In genomic region chr15:39784638-39785037, GRCh38 we compare ENCODE assay signal across 15 cellular contexts. TPM values are rescaled to one million over a fixed set of nuclear protein-coding genes. Genes with fewer than 3 reads are reported as not detected.
DNase-seq lines count a peak whose midpoint lies in the region; ATAC-seq and TF ChIP-seq lines count a peak whose summit lies in the region.
"Had no signal": no experiment of that assay in that cellular context is flagged by ENCODE, and none has a peak within 500 bp of the region (broad histone marks: within the 10 kb centered on the region; RNA-seq: fewer than 3 reads in every experiment).

No MANE protein-coding gene starts in this region.

- TF ChIP-seq CTCF in LNCaP clone FGC (IDR thresholded peaks at IDR 0.05; ENCODE audit: control insufficient read depth, extremely low read depth, insufficient read depth) (no peak), osteocyte (IDR thresholded peaks at IDR 0.05) (no peak), dorsolateral prefrontal cortex (IDR thresholded peaks at IDR 0.05 in 54 of 56, conservative IDR thresholded peaks at IDR 0.05 in 2 of 56; ENCODE audit: low read depth in 1 of 56, partially characterized antibody in 56 of 56) (no peak)

- CTCF ChIA-PET in activated CD8-positive, alpha-beta memory T cell treated with anti-CD3 and anti-CD28 coated beads, Interleukin-2, amount 10 ng/mL, durations not matched to agents 7 days and 5 days (lab: Charles Lee): interaction anchor here (1.1 to 1.7 kb wide), 4 partner anchors 73 to 490 kb away, joined by 3 to 4 read pairs (median 4); partner anchors contain the start of gene EIF2AK4

- H3K9me3 Mint-ChIP-seq in activated CD8-positive, alpha-beta memory T cell treated with anti-CD3 and anti-CD28 coated beads, Interleukin-2, amount 10 ng/mL, durations not matched to agents 7 days and 5 days (ENCODE audit: low read depth): no peaks in the 10 kb centered on the region
- no peaks in the 10 kb centered on the region for H3K9me3 Mint-ChIP-seq in osteocyte (ENCODE audit: unreplicated experiment)

- peak overlapping the region; percentile 46 for H3K4me3 Mint-ChIP-seq in activated CD8-positive, alpha-beta memory T cell treated with anti-CD3 and anti-CD28 coated beads, Interleukin-2, amount 10 ng/mL, durations not matched to agents 7 days and 5 days
- H3K4me3 Mint-ChIP-seq in osteocyte (ENCODE audit: unreplicated experiment): peak overlapping the region; percentile 16

- H3K27ac ChIP-seq in dorsolateral prefrontal cortex: peak overlapping the region in 6 of 59 donors; percentile 9 to 85 (median 82)
- H3K27ac ChIP-seq: RWPE1 had no signal

- H3K36me3 Mint-ChIP-seq in activated CD8-positive, alpha-beta memory T cell treated with anti-CD3 and anti-CD28 coated beads, Interleukin-2, amount 10 ng/mL, durations not matched to agents 7 days and 5 days: peaks cover 3% of the 10 kb centered on the region
- H3K36me3 Mint-ChIP-seq in osteocyte (ENCODE audit: unreplicated experiment): no peaks in the 10 kb centered on the region

- ATAC-seq in activated CD8-positive, alpha-beta memory T cell treated with anti-CD3 and anti-CD28 coated beads, Interleukin-2, amount 10 ng/mL, durations not matched to agents 7 days and 5 days: no peak
- no peak for ATAC-seq in GM21381 (IDR thresholded peaks at IDR 0.05; ENCODE audit: unreplicated experiment)
- ATAC-seq: sciatic nerve had no signal

- H3K27me3 Mint-ChIP-seq in activated CD8-positive, alpha-beta memory T cell treated with anti-CD3 and anti-CD28 coated beads, Interleukin-2, amount 10 ng/mL, durations not matched to agents 7 days and 5 days: no peaks in the 10 kb centered on the region
- H3K27me3 Mint-ChIP-seq in osteocyte (ENCODE audit: unreplicated experiment): no peaks in the 10 kb centered on the region

- H3K4me3 ChIP-seq in LNCaP clone FGC (ENCODE audit: low read depth, low read length) (peak overlapping the region; percentile 26), dorsolateral prefrontal cortex (peak overlapping the region in 4 of 59 donors; percentile 1 to 90 (median 76))
- H3K4me3 ChIP-seq: transverse colon had no signal

- DNase-seq in activated CD8-positive, alpha-beta memory T cell treated with anti-CD3 and anti-CD28 coated beads, Interleukin-2, amount 10 ng/mL, durations not matched to agents 7 days and 5 days: no peak
- DNase-seq in activated CD8-positive, alpha-beta memory T cell treated with anti-CD3 and anti-CD28 coated beads, Interleukin-2, amount 50 U/mL, for 4 hours: no peak
- DNase-seq in LNCaP clone FGC (ENCODE audit: low read depth) (no peak), cerebellar cortex (ENCODE audit: low spot score) (peak; percentile 19), osteocyte (ENCODE audit: extremely low spot score, unreplicated experiment) (no peak), dorsolateral prefrontal cortex (no peak)
- no peak for DNase-seq in activated CD4-positive, CD25-positive, alpha-beta regulatory T cell treated with anti-CD3 and anti-CD28 coated beads, Interleukin-2, amount 50 U/mL, for 72 hours
- DNase-seq: activated CD4-positive, CD25-positive, alpha-beta regulatory T cell; effector memory CD4-positive, alpha-beta T cell; hippocampal formation; Kasumi-1; transverse colon had no signal

- intact Hi-C loops in dorsolateral prefrontal cortex (cut with DNase I): loop anchor here (5.0 to 10.0 kb wide), 4 partner anchors 138 to 490 kb away; partner anchors contain the start of gene GPR176 (in 2 of the 2)

- H3K27ac Mint-ChIP-seq in activated CD8-positive, alpha-beta memory T cell treated with anti-CD3 and anti-CD28 coated beads, Interleukin-2, amount 10 ng/mL, durations not matched to agents 7 days and 5 days: no peak overlapping the region
- H3K27ac Mint-ChIP-seq in osteocyte (ENCODE audit: unreplicated experiment): no peak overlapping the region

- H3K27me3 ChIP-seq in dorsolateral prefrontal cortex: no peaks in the 10 kb centered on the region
- H3K27me3 ChIP-seq: transverse colon had no signal

- peaks cover 59% of the 10 kb centered on the region for H3K4me1 Mint-ChIP-seq in activated CD8-positive, alpha-beta memory T cell treated with anti-CD3 and anti-CD28 coated beads, Interleukin-2, amount 10 ng/mL, durations not matched to agents 7 days and 5 days
- H3K4me1 Mint-ChIP-seq in osteocyte (ENCODE audit: unreplicated experiment): peaks cover 54% of the 10 kb centered on the region

RNA-seq across cellular contexts. Expression of gene FSIP1, which starts 2.0 kb away (rescaled TPM):
- under 1 TPM; 0.50 to 0.56 TPM for total RNA-seq in activated CD8-positive, alpha-beta memory T cell treated with anti-CD3 and anti-CD28 coated beads, Interleukin-2, amount 10 ng/mL, durations not matched to agents 7 days and 5 days
- total RNA-seq in osteocyte (0.31 and 0.54 TPM in 2 replicates), dorsolateral prefrontal cortex (10 to 100 TPM in 34 of 120 experiments, 1 to 10 TPM in 86; 3.4 to 15.4 (median 8.8) TPM)
